ENCODE assay signal across 2 cellular contexts in the genomic region with DNA sequence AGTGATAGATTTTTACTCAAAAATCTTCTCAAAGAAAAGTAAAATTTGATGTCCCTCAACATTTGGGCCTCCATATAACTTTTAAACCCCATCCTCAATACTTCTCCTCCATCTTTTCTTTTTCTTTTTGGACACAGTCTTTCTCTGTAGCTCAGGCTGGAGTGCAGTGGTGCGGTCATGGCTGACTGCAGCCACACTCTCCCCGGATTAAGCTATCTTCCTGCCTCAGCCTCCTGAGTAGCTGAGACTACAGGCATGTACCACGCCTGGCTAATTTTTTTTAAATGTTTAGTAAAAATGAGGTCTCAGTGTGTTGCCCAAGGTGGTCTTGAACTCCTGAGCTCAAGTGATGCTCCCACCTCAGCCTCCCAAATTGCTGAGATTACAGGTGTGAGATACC.
TF ChIP-seq lines count a peak whose summit lies in the region.

No MANE protein-coding gene starts in this region.

TF ChIP-seq in WTC11, 78 proteins besides CTCF, POLR2A, EP300 and RAD21:
- TF ChIP-seq, protein P1, sequence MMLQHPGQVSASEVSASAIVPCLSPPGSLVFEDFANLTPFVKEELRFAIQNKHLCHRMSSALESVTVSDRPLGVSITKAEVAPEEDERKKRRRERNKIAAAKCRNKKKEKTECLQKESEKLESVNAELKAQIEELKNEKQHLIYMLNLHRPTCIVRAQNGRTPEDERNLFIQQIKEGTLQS (CRISPR knock-in tag; conservative IDR thresholded peaks at IDR 0.05): no peak
- TF ChIP-seq, protein P2, sequence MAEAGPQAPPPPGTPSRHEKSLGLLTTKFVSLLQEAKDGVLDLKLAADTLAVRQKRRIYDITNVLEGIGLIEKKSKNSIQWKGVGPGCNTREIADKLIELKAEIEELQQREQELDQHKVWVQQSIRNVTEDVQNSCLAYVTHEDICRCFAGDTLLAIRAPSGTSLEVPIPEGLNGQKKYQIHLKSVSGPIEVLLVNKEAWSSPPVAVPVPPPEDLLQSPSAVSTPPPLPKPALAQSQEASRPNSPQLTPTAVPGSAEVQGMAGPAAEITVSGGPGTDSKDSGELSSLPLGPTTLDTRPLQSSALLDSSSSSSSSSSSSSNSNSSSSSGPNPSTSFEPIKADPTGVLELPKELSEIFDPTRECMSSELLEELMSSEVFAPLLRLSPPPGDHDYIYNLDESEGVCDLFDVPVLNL (CRISPR knock-in tag; IDR thresholded peaks at IDR 0.05; ENCODE audit: borderline replicate concordance, low read depth): no peak
- no peak for TF ChIP-seq HMGA2 (CRISPR knock-in tag; IDR thresholded peaks at IDR 0.05)
- TF ChIP-seq, protein P3, sequence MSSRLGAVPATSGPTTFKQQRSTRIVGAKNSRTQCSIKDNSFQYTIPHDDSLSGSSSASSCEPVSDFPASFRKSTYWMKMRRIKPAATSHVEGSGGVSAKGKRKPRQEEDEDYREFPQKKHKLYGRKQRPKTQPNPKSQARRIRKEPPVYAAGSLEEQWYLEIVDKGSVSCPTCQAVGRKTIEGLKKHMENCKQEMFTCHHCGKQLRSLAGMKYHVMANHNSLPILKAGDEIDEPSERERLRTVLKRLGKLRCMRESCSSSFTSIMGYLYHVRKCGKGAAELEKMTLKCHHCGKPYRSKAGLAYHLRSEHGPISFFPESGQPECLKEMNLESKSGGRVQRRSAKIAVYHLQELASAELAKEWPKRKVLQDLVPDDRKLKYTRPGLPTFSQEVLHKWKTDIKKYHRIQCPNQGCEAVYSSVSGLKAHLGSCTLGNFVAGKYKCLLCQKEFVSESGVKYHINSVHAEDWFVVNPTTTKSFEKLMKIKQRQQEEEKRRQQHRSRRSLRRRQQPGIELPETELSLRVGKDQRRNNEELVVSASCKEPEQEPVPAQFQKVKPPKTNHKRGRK (CRISPR knock-in tag; IDR thresholded peaks at IDR 0.05; ENCODE audit: borderline replicate concordance): no peak
TF ChIP-seq in WTC11: peak in this region for 0.

TF ChIP-seq in HepG2, 621 proteins besides CTCF, POLR2A, EP300 and RAD21 (continued from another document):
- TF ChIP-seq ZFX (CRISPR knock-in tag; IDR thresholded peaks at IDR 0.05; ENCODE audit: low read depth): no peak
- TF ChIP-seq ZNF260 (CRISPR knock-in tag; IDR thresholded peaks at IDR 0.05; ENCODE audit: borderline replicate concordance, low read depth): no peak
- TF ChIP-seq ZNF530 (CRISPR knock-in tag; IDR thresholded peaks at IDR 0.05; ENCODE audit: low read depth): no peak
- no peak for TF ChIP-seq KMT2A (CRISPR knock-in tag; IDR thresholded peaks at IDR 0.05)
- TF ChIP-seq ZNF720 (CRISPR knock-in tag; IDR thresholded peaks at IDR 0.05): no peak
- no peak for TF ChIP-seq SATB2 (CRISPR knock-in tag; IDR thresholded peaks at IDR 0.05)
- TF ChIP-seq, protein P4, sequence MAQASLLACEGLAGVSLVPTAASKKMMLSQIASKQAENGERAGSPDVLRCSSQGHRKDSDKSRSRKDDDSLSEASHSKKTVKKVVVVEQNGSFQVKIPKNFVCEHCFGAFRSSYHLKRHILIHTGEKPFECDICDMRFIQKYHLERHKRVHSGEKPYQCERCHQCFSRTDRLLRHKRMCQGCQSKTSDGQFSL (CRISPR knock-in tag; IDR thresholded peaks at IDR 0.05): no peak
- no peak for TF ChIP-seq MTF2 (CRISPR knock-in tag; IDR thresholded peaks at IDR 0.05; ENCODE audit: borderline replicate concordance)
- TF ChIP-seq ZNF674 (CRISPR knock-in tag; IDR thresholded peaks at IDR 0.05; ENCODE audit: low read depth): no peak
